1 cellular context compared by ENCODE assay signal in the genomic region with DNA sequence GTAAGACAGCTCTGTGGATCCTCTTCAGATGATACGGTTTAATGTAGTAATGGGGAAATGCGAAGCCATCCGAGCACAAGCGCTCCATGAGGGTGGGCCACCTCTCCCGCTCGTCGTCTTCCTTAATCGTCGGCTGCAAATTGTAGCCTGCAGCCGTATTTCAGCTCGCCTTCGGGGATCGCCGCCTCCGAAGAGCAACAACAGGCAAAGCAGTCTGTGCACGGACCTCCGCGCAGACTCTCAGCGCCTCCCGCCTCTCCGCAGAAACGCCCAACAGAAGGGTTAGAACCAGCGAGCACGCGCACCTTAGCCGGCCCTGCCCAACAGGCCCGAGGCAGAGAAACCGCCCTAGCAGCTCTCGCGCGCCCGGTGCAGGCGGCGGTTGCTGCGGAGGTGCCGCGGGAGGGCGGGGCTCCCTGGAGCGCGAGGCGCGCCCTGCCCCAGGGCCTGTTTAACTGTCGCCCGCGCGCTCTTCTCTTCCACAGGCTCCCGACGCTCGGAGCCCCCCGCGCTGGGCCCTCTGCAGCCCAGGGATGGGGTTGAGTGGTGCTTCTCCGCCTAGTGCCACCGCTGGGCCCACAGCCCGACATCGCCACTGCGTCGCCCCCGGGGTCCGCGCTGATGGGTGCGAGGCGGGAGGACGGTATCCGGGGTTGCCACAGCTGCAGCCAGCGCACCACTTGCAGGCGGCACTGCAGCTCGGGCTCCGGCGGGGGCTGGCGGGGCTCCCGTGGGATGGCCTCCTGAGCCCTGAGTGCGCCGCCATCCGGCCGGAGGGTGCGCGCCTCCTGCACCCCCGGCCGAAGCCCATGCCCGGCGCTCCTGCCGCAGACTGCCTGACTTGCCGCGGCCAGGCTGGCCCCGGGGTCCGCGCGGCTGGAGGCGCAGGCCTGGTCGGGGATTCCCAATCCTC.
TF ChIP-seq lines count a peak whose summit lies in the region.

A gene (minus strand): TSS at position 280 of the 913 bp plus-strand sequence. CDS start 192 bp downstream, at position 88.

TF ChIP-seq in HepG2, 621 proteins besides CTCF, POLR2A, EP300 and RAD21 (continued from another document and continues in another):
- TF ChIP-seq, protein P1, sequence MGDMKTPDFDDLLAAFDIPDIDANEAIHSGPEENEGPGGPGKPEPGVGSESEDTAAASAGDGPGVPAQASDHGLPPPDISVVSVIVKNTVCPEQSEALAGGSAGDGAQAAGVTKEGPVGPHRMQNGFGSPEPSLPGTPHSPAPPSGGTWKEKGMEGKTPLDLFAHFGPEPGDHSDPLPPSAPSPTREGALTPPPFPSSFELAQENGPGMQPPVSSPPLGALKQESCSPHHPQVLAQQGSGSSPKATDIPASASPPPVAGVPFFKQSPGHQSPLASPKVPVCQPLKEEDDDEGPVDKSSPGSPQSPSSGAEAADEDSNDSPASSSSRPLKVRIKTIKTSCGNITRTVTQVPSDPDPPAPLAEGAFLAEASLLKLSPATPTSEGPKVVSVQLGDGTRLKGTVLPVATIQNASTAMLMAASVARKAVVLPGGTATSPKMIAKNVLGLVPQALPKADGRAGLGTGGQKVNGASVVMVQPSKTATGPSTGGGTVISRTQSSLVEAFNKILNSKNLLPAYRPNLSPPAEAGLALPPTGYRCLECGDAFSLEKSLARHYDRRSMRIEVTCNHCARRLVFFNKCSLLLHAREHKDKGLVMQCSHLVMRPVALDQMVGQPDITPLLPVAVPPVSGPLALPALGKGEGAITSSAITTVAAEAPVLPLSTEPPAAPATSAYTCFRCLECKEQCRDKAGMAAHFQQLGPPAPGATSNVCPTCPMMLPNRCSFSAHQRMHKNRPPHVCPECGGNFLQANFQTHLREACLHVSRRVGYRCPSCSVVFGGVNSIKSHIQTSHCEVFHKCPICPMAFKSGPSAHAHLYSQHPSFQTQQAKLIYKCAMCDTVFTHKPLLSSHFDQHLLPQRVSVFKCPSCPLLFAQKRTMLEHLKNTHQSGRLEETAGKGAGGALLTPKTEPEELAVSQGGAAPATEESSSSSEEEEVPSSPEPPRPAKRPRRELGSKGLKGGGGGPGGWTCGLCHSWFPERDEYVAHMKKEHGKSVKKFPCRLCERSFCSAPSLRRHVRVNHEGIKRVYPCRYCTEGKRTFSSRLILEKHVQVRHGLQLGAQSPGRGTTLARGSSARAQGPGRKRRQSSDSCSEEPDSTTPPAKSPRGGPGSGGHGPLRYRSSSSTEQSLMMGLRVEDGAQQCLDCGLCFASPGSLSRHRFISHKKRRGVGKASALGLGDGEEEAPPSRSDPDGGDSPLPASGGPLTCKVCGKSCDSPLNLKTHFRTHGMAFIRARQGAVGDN (CRISPR knock-in tag; IDR thresholded peaks at IDR 0.05) = peak; percentile 97
- TF ChIP-seq KMT2A (CRISPR knock-in tag; IDR thresholded peaks at IDR 0.05) (peak; percentile 64; the same call in 1 of the 2 replicates), ZNF230 (CRISPR knock-in tag; IDR thresholded peaks at IDR 0.05) (peak; percentile 35), ZNF816 (CRISPR knock-in tag; IDR thresholded peaks at IDR 0.05; ENCODE audit: borderline replicate concordance) (peak; percentile 79; the same call in 1 of the 2 replicates), ZNF570 (CRISPR knock-in tag; IDR thresholded peaks at IDR 0.05; ENCODE audit: borderline replicate concordance) (peak; percentile 1; the same call in 1 of the 2 replicates), KMT2B (CRISPR knock-in tag; IDR thresholded peaks at IDR 0.05) (peak; percentile 59; the same call in 1 of the 2 replicates), ZNF460 (CRISPR knock-in tag; IDR thresholded peaks at IDR 0.05; ENCODE audit: borderline replicate concordance) (peak; percentile 13; the same call in 1 of the 2 replicates), ZC3H13 (CRISPR knock-in tag; IDR thresholded peaks at IDR 0.05) (peak; percentile 62; the same call in 1 of the 2 replicates), THAP11 (CRISPR knock-in tag; IDR thresholded peaks at IDR 0.05) (0 out of 2 replicates have a peak, but pooled peaks have one; percentile 22), ZNF709 (CRISPR knock-in tag; IDR thresholded peaks at IDR 0.05) (0 out of 2 replicates have a peak, but pooled peaks have one; percentile 65), ZNF782 (CRISPR knock-in tag; IDR thresholded peaks at IDR 0.05; ENCODE audit: borderline replicate concordance) (0 out of 2 replicates have a peak, but pooled peaks have one; percentile 40), ZNF451 (CRISPR knock-in tag; IDR thresholded peaks at IDR 0.05) (0 out of 2 replicates have a peak, but pooled peaks have one; percentile 65), TBX2 (CRISPR knock-in tag; IDR thresholded peaks at IDR 0.05; ENCODE audit: borderline replicate concordance) (peak; percentile 50; the same call in 1 of the 2 replicates), RXRA (CRISPR knock-in tag; IDR thresholded peaks at IDR 0.05) (peak; percentile 39; the same call in 1 of the 2 replicates), ZSCAN22 (CRISPR knock-in tag; IDR thresholded peaks at IDR 0.05) (peak; percentile 36; the same call in 1 of the 2 replicates), ZNF563 (CRISPR knock-in tag; IDR thresholded peaks at IDR 0.05) (peak; percentile 75), HOXD1 (CRISPR knock-in tag; IDR thresholded peaks at IDR 0.05) (0 out of 2 replicates have a peak, but pooled peaks have one; percentile 19), GABPB1 (CRISPR knock-in tag; IDR thresholded peaks at IDR 0.05) (peak; percentile 66; the same call in 1 of the 2 replicates), ZNF616 (CRISPR knock-in tag; IDR thresholded peaks at IDR 0.05; ENCODE audit: low read depth) (peak; percentile 77; the same call in 1 of the 2 replicates), ZNF605 (CRISPR knock-in tag; IDR thresholded peaks at IDR 0.05) (peak; percentile 86), CCDC6 (CRISPR knock-in tag; IDR thresholded peaks at IDR 0.05) (0 out of 2 replicates have a peak, but pooled peaks have one; percentile 46), HDAC1 (CRISPR knock-in tag; IDR thresholded peaks at IDR 0.05) (peak; percentile 76), GATAD1 (CRISPR knock-in tag; IDR thresholded peaks at IDR 0.05) (peak; percentile 48), ZNF776 (CRISPR knock-in tag; IDR thresholded peaks at IDR 0.05) (peak; percentile 40; the same call in 1 of the 2 replicates), EEA1 (CRISPR knock-in tag; IDR thresholded peaks at IDR 0.05; ENCODE audit: borderline replicate concordance) (0 out of 2 replicates have a peak, but pooled peaks have one; percentile 17), TOPORS (CRISPR knock-in tag; IDR thresholded peaks at IDR 0.05) (peak; percentile 90), MEIS1 (CRISPR knock-in tag; IDR thresholded peaks at IDR 0.05; ENCODE audit: borderline replicate concordance) (0 out of 2 replicates have a peak, but pooled peaks have one; percentile 28)
- TF ChIP-seq, protein P2, sequence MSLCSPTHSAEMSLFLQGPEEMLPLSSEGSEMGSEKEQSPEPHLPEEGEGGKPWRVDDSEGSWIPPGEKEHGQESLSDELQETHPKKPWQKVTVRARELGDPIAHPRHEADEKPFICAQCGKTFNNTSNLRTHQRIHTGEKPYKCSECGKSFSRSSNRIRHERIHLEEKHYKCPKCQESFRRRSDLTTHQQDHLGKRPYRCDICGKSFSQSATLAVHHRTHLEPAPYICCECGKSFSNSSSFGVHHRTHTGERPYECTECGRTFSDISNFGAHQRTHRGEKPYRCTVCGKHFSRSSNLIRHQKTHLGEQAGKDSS (CRISPR knock-in tag; IDR thresholded peaks at IDR 0.05; ENCODE audit: borderline replicate concordance, low read depth) = 0 out of 2 replicates have a peak, but pooled peaks have one; percentile 8
- TF ChIP-seq, protein P3, sequence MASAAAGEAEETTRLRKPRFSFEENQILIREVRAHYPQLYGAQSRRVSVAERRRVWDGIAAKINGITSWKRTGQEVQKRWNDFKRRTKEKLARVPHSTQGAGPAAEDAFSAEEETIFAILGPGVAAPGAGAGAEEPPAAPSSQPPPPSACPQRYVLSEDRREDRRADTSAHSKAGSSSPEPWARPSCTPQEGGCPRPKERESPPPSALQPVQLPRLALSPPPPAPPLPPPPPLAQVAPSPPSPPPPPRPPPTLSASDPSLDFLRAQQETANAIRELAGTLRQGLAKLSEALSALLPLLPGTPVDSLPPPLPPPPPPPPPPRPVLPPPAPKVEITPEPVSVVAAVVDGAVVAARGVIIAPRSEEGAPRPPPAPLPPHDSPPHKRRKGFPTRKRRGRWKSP (CRISPR knock-in tag; IDR thresholded peaks at IDR 0.05) = peak; percentile 69; the same call in 1 of the 2 replicates
- TF ChIP-seq, protein P4, sequence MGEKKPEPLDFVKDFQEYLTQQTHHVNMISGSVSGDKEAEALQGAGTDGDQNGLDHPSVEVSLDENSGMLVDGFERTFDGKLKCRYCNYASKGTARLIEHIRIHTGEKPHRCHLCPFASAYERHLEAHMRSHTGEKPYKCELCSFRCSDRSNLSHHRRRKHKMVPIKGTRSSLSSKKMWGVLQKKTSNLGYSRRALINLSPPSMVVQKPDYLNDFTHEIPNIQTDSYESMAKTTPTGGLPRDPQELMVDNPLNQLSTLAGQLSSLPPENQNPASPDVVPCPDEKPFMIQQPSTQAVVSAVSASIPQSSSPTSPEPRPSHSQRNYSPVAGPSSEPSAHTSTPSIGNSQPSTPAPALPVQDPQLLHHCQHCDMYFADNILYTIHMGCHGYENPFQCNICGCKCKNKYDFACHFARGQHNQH (CRISPR knock-in tag; IDR thresholded peaks at IDR 0.05) = peak; percentile 55; the same call in 1 of the 2 replicates
- TF ChIP-seq, protein P5, sequence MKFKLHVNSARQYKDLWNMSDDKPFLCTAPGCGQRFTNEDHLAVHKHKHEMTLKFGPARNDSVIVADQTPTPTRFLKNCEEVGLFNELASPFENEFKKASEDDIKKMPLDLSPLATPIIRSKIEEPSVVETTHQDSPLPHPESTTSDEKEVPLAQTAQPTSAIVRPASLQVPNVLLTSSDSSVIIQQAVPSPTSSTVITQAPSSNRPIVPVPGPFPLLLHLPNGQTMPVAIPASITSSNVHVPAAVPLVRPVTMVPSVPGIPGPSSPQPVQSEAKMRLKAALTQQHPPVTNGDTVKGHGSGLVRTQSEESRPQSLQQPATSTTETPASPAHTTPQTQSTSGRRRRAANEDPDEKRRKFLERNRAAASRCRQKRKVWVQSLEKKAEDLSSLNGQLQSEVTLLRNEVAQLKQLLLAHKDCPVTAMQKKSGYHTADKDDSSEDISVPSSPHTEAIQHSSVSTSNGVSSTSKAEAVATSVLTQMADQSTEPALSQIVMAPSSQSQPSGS (CRISPR knock-in tag; IDR thresholded peaks at IDR 0.05) = 0 out of 2 replicates have a peak, but pooled peaks have one; percentile 44
- TF ChIP-seq, protein P6, sequence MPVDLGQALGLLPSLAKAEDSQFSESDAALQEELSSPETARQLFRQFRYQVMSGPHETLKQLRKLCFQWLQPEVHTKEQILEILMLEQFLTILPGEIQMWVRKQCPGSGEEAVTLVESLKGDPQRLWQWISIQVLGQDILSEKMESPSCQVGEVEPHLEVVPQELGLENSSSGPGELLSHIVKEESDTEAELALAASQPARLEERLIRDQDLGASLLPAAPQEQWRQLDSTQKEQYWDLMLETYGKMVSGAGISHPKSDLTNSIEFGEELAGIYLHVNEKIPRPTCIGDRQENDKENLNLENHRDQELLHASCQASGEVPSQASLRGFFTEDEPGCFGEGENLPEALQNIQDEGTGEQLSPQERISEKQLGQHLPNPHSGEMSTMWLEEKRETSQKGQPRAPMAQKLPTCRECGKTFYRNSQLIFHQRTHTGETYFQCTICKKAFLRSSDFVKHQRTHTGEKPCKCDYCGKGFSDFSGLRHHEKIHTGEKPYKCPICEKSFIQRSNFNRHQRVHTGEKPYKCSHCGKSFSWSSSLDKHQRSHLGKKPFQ (CRISPR knock-in tag; IDR thresholded peaks at IDR 0.05; ENCODE audit: insufficient replicate concordance) = peak; percentile 44
- TF ChIP-seq, protein P7, sequence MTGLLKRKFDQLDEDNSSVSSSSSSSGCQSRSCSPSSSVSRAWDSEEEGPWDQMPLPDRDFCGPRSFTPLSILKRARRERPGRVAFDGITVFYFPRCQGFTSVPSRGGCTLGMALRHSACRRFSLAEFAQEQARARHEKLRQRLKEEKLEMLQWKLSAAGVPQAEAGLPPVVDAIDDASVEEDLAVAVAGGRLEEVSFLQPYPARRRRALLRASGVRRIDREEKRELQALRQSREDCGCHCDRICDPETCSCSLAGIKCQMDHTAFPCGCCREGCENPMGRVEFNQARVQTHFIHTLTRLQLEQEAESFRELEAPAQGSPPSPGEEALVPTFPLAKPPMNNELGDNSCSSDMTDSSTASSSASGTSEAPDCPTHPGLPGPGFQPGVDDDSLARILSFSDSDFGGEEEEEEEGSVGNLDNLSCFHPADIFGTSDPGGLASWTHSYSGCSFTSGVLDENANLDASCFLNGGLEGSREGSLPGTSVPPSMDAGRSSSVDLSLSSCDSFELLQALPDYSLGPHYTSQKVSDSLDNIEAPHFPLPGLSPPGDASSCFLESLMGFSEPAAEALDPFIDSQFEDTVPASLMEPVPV (CRISPR knock-in tag; IDR thresholded peaks at IDR 0.05) = peak; percentile 65
- TF ChIP-seq, protein P8, sequence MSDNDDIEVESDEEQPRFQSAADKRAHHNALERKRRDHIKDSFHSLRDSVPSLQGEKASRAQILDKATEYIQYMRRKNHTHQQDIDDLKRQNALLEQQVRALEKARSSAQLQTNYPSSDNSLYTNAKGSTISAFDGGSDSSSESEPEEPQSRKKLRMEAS (IDR thresholded peaks at IDR 0.05) = peak; percentile 59; the same call in 1 of the 2 replicates
- TF ChIP-seq, protein P9, sequence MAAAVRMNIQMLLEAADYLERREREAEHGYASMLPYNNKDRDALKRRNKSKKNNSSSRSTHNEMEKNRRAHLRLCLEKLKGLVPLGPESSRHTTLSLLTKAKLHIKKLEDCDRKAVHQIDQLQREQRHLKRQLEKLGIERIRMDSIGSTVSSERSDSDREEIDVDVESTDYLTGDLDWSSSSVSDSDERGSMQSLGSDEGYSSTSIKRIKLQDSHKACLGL (CRISPR knock-in tag; IDR thresholded peaks at IDR 0.05) = peak; percentile 79
- TF ChIP-seq, protein P10, sequence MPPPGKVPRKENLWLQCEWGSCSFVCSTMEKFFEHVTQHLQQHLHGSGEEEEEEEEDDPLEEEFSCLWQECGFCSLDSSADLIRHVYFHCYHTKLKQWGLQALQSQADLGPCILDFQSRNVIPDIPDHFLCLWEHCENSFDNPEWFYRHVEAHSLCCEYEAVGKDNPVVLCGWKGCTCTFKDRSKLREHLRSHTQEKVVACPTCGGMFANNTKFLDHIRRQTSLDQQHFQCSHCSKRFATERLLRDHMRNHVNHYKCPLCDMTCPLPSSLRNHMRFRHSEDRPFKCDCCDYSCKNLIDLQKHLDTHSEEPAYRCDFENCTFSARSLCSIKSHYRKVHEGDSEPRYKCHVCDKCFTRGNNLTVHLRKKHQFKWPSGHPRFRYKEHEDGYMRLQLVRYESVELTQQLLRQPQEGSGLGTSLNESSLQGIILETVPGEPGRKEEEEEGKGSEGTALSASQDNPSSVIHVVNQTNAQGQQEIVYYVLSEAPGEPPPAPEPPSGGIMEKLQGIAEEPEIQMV (CRISPR knock-in tag; IDR thresholded peaks at IDR 0.05; ENCODE audit: low read depth) = 0 out of 2 replicates have a peak, but pooled peaks have one; percentile 23
- TF ChIP-seq, protein P11, sequence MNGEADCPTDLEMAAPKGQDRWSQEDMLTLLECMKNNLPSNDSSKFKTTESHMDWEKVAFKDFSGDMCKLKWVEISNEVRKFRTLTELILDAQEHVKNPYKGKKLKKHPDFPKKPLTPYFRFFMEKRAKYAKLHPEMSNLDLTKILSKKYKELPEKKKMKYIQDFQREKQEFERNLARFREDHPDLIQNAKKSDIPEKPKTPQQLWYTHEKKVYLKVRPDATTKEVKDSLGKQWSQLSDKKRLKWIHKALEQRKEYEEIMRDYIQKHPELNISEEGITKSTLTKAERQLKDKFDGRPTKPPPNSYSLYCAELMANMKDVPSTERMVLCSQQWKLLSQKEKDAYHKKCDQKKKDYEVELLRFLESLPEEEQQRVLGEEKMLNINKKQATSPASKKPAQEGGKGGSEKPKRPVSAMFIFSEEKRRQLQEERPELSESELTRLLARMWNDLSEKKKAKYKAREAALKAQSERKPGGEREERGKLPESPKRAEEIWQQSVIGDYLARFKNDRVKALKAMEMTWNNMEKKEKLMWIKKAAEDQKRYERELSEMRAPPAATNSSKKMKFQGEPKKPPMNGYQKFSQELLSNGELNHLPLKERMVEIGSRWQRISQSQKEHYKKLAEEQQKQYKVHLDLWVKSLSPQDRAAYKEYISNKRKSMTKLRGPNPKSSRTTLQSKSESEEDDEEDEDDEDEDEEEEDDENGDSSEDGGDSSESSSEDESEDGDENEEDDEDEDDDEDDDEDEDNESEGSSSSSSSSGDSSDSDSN (CRISPR knock-in tag; IDR thresholded peaks at IDR 0.05) = peak; percentile 97
